Comparison of ENCODE assay signal across 2 cellular contexts in genomic region chr5:78746990-78747389, GRCh38.
TF ChIP-seq lines count a peak whose summit lies in the region.

No MANE protein-coding gene starts in this region.

TF ChIP-seq in GM23338, 12 proteins besides CTCF, POLR2A, EP300 and RAD21 (continued from another document):
- no peak for TF ChIP-seq ETS1 (IDR thresholded peaks at IDR 0.05)
- TF ChIP-seq POLR2AphosphoS5 (IDR thresholded peaks at IDR 0.05; ENCODE audit: low read depth) = no peak
- TF ChIP-seq NANOG (IDR thresholded peaks at IDR 0.05; ENCODE audit: borderline replicate concordance) = no peak
- no peak for TF ChIP-seq EZH2 (IDR thresholded peaks at IDR 0.05; ENCODE audit: low read depth, unreplicated experiment)
- no peak for TF ChIP-seq ZNF462 (CRISPR knock-in tag; IDR thresholded peaks at IDR 0.05)
- TF ChIP-seq ZNF114 (CRISPR knock-in tag; IDR thresholded peaks at IDR 0.05) = no peak
- no peak for TF ChIP-seq EZH2phosphoT487 (IDR thresholded peaks at IDR 0.05; ENCODE audit: unreplicated experiment)
- no peak for TF ChIP-seq REST (IDR thresholded peaks at IDR 0.05; ENCODE audit: unreplicated experiment)

TF ChIP-seq in WTC11, 78 proteins besides CTCF, POLR2A, EP300 and RAD21:
- TF ChIP-seq ZBTB43 (CRISPR knock-in tag; IDR thresholded peaks at IDR 0.05) (no peak), SMAD3 (CRISPR knock-in tag; IDR thresholded peaks at IDR 0.05; ENCODE audit: borderline replicate concordance) (no peak), ZNF425 (CRISPR knock-in tag; conservative IDR thresholded peaks at IDR 0.05) (no peak), ELF4 (CRISPR knock-in tag; IDR thresholded peaks at IDR 0.05; ENCODE audit: low read depth) (no peak), TCF7 (CRISPR knock-in tag; IDR thresholded peaks at IDR 0.05; ENCODE audit: low read depth) (no peak), JAZF1 (CRISPR knock-in tag; IDR thresholded peaks at IDR 0.05) (no peak), ZNF317 (CRISPR knock-in tag; IDR thresholded peaks at IDR 0.05; ENCODE audit: borderline replicate concordance, low read depth) (no peak), STAT6 (CRISPR knock-in tag; conservative IDR thresholded peaks at IDR 0.05; ENCODE audit: low read depth) (no peak), CREM (CRISPR knock-in tag; IDR thresholded peaks at IDR 0.05) (no peak), ERG (CRISPR knock-in tag; IDR thresholded peaks at IDR 0.05) (no peak), GTF2I (CRISPR knock-in tag; conservative IDR thresholded peaks at IDR 0.05) (no peak), GABPB1 (CRISPR knock-in tag; IDR thresholded peaks at IDR 0.05) (no peak), ZBTB21 (CRISPR knock-in tag; IDR thresholded peaks at IDR 0.05; ENCODE audit: borderline replicate concordance) (no peak), ZNF263 (CRISPR knock-in tag; IDR thresholded peaks at IDR 0.05; ENCODE audit: low read depth) (no peak), ARID4B (CRISPR knock-in tag; IDR thresholded peaks at IDR 0.05; ENCODE audit: borderline replicate concordance) (no peak), NR1H2 (CRISPR knock-in tag; IDR thresholded peaks at IDR 0.05) (no peak), ZSCAN18 (CRISPR knock-in tag; IDR thresholded peaks at IDR 0.05) (no peak), ESRRA (CRISPR knock-in tag; IDR thresholded peaks at IDR 0.05; ENCODE audit: borderline replicate concordance) (no peak), FOXP4 (CRISPR knock-in tag; IDR thresholded peaks at IDR 0.05) (no peak), FOXJ3 (CRISPR knock-in tag; IDR thresholded peaks at IDR 0.05; ENCODE audit: borderline replicate concordance) (no peak)
TF ChIP-seq in WTC11: peak in this region for 0.
